In genomic region chr12:47742253-47742825, GRCh38 we compare ENCODE assay signal across 1 cellular context.
TF ChIP-seq lines count a peak whose summit lies in the region.

No MANE protein-coding gene starts in this region.

TF ChIP-seq in HEK293, 187 proteins besides CTCF, POLR2A, EP300 and RAD21 (continued from another document and continues in another):
- TF ChIP-seq SP7 (tag by site-specific recombination; IDR thresholded peaks at IDR 0.05) (0 out of 2 replicates have a peak, but pooled peaks have one; percentile 38), ZNF10 (tag by site-specific recombination; IDR thresholded peaks at IDR 0.05) (no peak), ZNF138 (tag by site-specific recombination; IDR thresholded peaks at IDR 0.05; ENCODE audit: borderline replicate concordance) (no peak), ZSCAN4 (tag by site-specific recombination; IDR thresholded peaks at IDR 0.05) (no peak), KLF16 (tag by site-specific recombination; IDR thresholded peaks at IDR 0.05) (no peak), IKZF3 (tag by site-specific recombination; IDR thresholded peaks at IDR 0.05) (0 out of 2 replicates have a peak, but pooled peaks have one; percentile 38), MZF1 (tag by site-specific recombination; IDR thresholded peaks at IDR 0.05; ENCODE audit: borderline replicate concordance) (peak; percentile 84; the same call in 1 of the 2 replicates), ZNF169 (tag by site-specific recombination; IDR thresholded peaks at IDR 0.05) (no peak), BCL11A (tag by site-specific recombination; IDR thresholded peaks at IDR 0.05; ENCODE audit: low read depth) (no peak), ZSCAN18 (tag by site-specific recombination; IDR thresholded peaks at IDR 0.05) (no peak), ZNF324 (tag by site-specific recombination; IDR thresholded peaks at IDR 0.05) (no peak), GFI1B (tag by site-specific recombination; IDR thresholded peaks at IDR 0.05) (no peak), ZNF549 (tag by site-specific recombination; IDR thresholded peaks at IDR 0.05) (no peak), ZEB2 (tag by site-specific recombination; IDR thresholded peaks at IDR 0.05) (0 out of 2 replicates have a peak, but pooled peaks have one; percentile 55), ZNF362 (tag by site-specific recombination; IDR thresholded peaks at IDR 0.05) (no peak), ZNF701 (tag by site-specific recombination; IDR thresholded peaks at IDR 0.05) (no peak), ZNF248 (tag by site-specific recombination; IDR thresholded peaks at IDR 0.05) (no peak), ZNF704 (tag by site-specific recombination; IDR thresholded peaks at IDR 0.05) (no peak), HIC1 (tag by site-specific recombination; IDR thresholded peaks at IDR 0.05) (no peak), ZFP69B (tag by site-specific recombination; IDR thresholded peaks at IDR 0.05) (no peak), ZBTB10 (tag by site-specific recombination; IDR thresholded peaks at IDR 0.05) (no peak), ZNF664 (tag by site-specific recombination; IDR thresholded peaks at IDR 0.05) (peak; percentile 99), KLF9 (tag by site-specific recombination; IDR thresholded peaks at IDR 0.05; ENCODE audit: low read depth) (0 out of 2 replicates have a peak, but pooled peaks have one; percentile 10), ZNF19 (tag by site-specific recombination; IDR thresholded peaks at IDR 0.05; ENCODE audit: low read depth) (no peak), ZNF341 (tag by site-specific recombination; IDR thresholded peaks at IDR 0.05; ENCODE audit: low read depth) (0 out of 2 replicates have a peak, but pooled peaks have one; percentile 15), ZNF121 (tag by site-specific recombination; IDR thresholded peaks at IDR 0.05) (no peak), ZIC2 (tag by site-specific recombination; IDR thresholded peaks at IDR 0.05) (no peak), ZNF24 (tag by site-specific recombination; IDR thresholded peaks at IDR 0.05) (no peak), OSR2 (tag by site-specific recombination; IDR thresholded peaks at IDR 0.05) (no peak), ZNF211 (tag by site-specific recombination; IDR thresholded peaks at IDR 0.05; ENCODE audit: low read depth) (no peak), ZSCAN30 (tag by site-specific recombination; IDR thresholded peaks at IDR 0.05) (peak; percentile 94), ZNF292 (tag by site-specific recombination; IDR thresholded peaks at IDR 0.05; ENCODE audit: borderline replicate concordance, low read depth) (no peak), GLI2 (tag by site-specific recombination; IDR thresholded peaks at IDR 0.05; ENCODE audit: borderline replicate concordance, low read depth) (no peak), ZNF416 (tag by site-specific recombination; IDR thresholded peaks at IDR 0.05) (no peak), ZNF600 (tag by site-specific recombination; IDR thresholded peaks at IDR 0.05) (no peak), ZNF112 (tag by site-specific recombination; IDR thresholded peaks at IDR 0.05) (no peak), ZBTB26 (tag by site-specific recombination; optimal IDR thresholded peaks at IDR 0.05) (no peak), ZSCAN5A (tag by site-specific recombination; IDR thresholded peaks at IDR 0.05) (no peak), ZNF18 (tag by site-specific recombination; IDR thresholded peaks at IDR 0.05) (no peak), ZNF16 (tag by site-specific recombination; IDR thresholded peaks at IDR 0.05; ENCODE audit: low read depth) (no peak), ZNF514 (tag by site-specific recombination; IDR thresholded peaks at IDR 0.05) (no peak), ZNF555 (tag by site-specific recombination; conservative IDR thresholded peaks at IDR 0.05) (no peak), OVOL3 (tag by site-specific recombination; IDR thresholded peaks at IDR 0.05) (no peak), ZNF76 (tag by site-specific recombination; IDR thresholded peaks at IDR 0.05; ENCODE audit: borderline replicate concordance, low read depth) (no peak), ZNF354C (tag by site-specific recombination; IDR thresholded peaks at IDR 0.05; ENCODE audit: borderline replicate concordance, low read depth) (no peak), ZNF585B (tag by site-specific recombination; IDR thresholded peaks at IDR 0.05) (no peak), ZNF777 (tag by site-specific recombination; IDR thresholded peaks at IDR 0.05; ENCODE audit: borderline replicate concordance) (no peak), ZNF23 (tag by site-specific recombination; IDR thresholded peaks at IDR 0.05; ENCODE audit: borderline replicate concordance) (no peak), ZNF571 (tag by site-specific recombination; IDR thresholded peaks at IDR 0.05) (no peak), ZSCAN23 (tag by site-specific recombination; IDR thresholded peaks at IDR 0.05) (peak; percentile 68; the same call in 1 of the 2 replicates), GLIS2 (tag by site-specific recombination; IDR thresholded peaks at IDR 0.05) (no peak), BCL6B (tag by site-specific recombination; IDR thresholded peaks at IDR 0.05) (no peak)
